8 cellular contexts compared by ENCODE assay signal in genomic region chr11:47176328-47177228, GRCh38. TPM values are rescaled to one million over a fixed set of nuclear protein-coding genes. Genes with fewer than 3 reads are reported as not detected.
DNase-seq lines count a peak whose midpoint lies in the region; ATAC-seq and TF ChIP-seq lines count a peak whose summit lies in the region.

ARFGAP2 (minus strand) TSS chr11:47176879; CDS start chr11:47176853, 26 bp downstream.

- H3K9me3 ChIP-seq in heart right ventricle (no peaks in the 10 kb centered on the region), upper lobe of right lung (no peaks in the 10 kb centered on the region)

- ATAC-seq in GM18498 (IDR thresholded peaks at IDR 0.05; ENCODE audit: unreplicated experiment): peak; percentile 93
- peak; percentile 78 for ATAC-seq in HG02884 (IDR thresholded peaks at IDR 0.05; ENCODE audit: unreplicated experiment)
- ATAC-seq in heart right ventricle: peak; percentile 87 to 96 (median 92)
- peak; percentile 97 for ATAC-seq in upper lobe of right lung

- no peaks in the 10 kb centered on the region for H3K27me3 ChIP-seq in heart right ventricle
- H3K27me3 ChIP-seq in upper lobe of right lung: no peaks in the 10 kb centered on the region

- no peaks in the 10 kb centered on the region for H3K9me3 Mint-ChIP-seq in T-helper 1 cell treated with Interleukin-12 subunit alpha and Interleukin-12 subunit beta and Interleukin-4 antibody, amounts not matched to agents 30 μg/mL and 1 μg/mL, for 36 hours
- H3K9me3 Mint-ChIP-seq in progenitor cell of endocrine pancreas (ENCODE audit: low read depth): no peaks in the 10 kb centered on the region

- no peaks in the 10 kb centered on the region for H3K27me3 Mint-ChIP-seq in T-helper 1 cell treated with Interleukin-12 subunit alpha and Interleukin-12 subunit beta and Interleukin-4 antibody, amounts not matched to agents 30 μg/mL and 1 μg/mL, for 36 hours (ENCODE audit: low read depth)
- H3K27me3 Mint-ChIP-seq in progenitor cell of endocrine pancreas: no peaks in the 10 kb centered on the region

- H3K27ac Mint-ChIP-seq in T-helper 1 cell treated with Interleukin-12 subunit alpha and Interleukin-12 subunit beta and Interleukin-4 antibody, amounts not matched to agents 30 μg/mL and 1 μg/mL, for 36 hours: peak within 1 kb of the TSS; percentile 99
- peak within 1 kb of the TSS; percentile 100 for H3K27ac Mint-ChIP-seq in progenitor cell of endocrine pancreas

- peak; percentile 88 for DNase-seq in NCI-H146 treated with DMSO at 0.1 percent for 48 hours (lab: John Stamatoyannopoulos, UW; ENCODE audit: unreplicated experiment)
- peak; percentile 93 for DNase-seq in amniotic epithelial cell (ENCODE audit: low read depth)
- DNase-seq in heart right ventricle: peak; percentile 96 to 97
- DNase-seq in progenitor cell of endocrine pancreas (ENCODE audit: low spot score, unreplicated experiment): peak; percentile 92
- peak; percentile 99 for DNase-seq in upper lobe of right lung

- WGBS in heart right ventricle, 2 donors: 0% methylated on average over 69 to 89 of the region's 89 CpGs

- H3K4me1 Mint-ChIP-seq in T-helper 1 cell treated with Interleukin-12 subunit alpha and Interleukin-12 subunit beta and Interleukin-4 antibody, amounts not matched to agents 30 μg/mL and 1 μg/mL, for 36 hours (ENCODE audit: low read depth): peaks cover 34% of the 10 kb centered on the region
- H3K4me1 Mint-ChIP-seq in progenitor cell of endocrine pancreas (ENCODE audit: low read depth): peaks cover 17% of the 10 kb centered on the region

- H3K4me3 Mint-ChIP-seq in T-helper 1 cell treated with Interleukin-12 subunit alpha and Interleukin-12 subunit beta and Interleukin-4 antibody, amounts not matched to agents 30 μg/mL and 1 μg/mL, for 36 hours: peak within 1 kb of the TSS; percentile 97
- H3K4me3 Mint-ChIP-seq in progenitor cell of endocrine pancreas (ENCODE audit: low read depth): peak within 1 kb of the TSS; percentile 96

- intact Hi-C loops in heart right ventricle (cut with DNase I): loop anchor here (2.0 to 10.0 kb wide), 10 partner anchors 36 to 231 kb away; partner anchors contain the start of genes NR1H3 (in 5 of the 10), DDB2 (in 3 of the 10), ACP2 (in 1 of the 10) and SLC39A13 (in 1 of the 10)
- intact Hi-C loops in upper lobe of right lung (cut with DNase I): no loop called here

- H3K36me3 ChIP-seq in heart right ventricle (peaks cover 0 to 74% (median 24%) of the 10 kb centered on the region in 9 donors), upper lobe of right lung (peaks cover 40% of the 10 kb centered on the region)

- TF ChIP-seq CTCF in heart right ventricle (IDR thresholded peaks at IDR 0.05): no peak
- TF ChIP-seq CTCF in progenitor cell of endocrine pancreas (IDR thresholded peaks at IDR 0.05; ENCODE audit: unreplicated experiment): no peak
- TF ChIP-seq CTCF in upper lobe of right lung (IDR thresholded peaks at IDR 0.05): no peak

- peaks cover 16% of the 10 kb centered on the region for H3K36me3 Mint-ChIP-seq in T-helper 1 cell treated with Interleukin-12 subunit alpha and Interleukin-12 subunit beta and Interleukin-4 antibody, amounts not matched to agents 30 μg/mL and 1 μg/mL, for 36 hours (ENCODE audit: low read depth)
- peaks cover 4% of the 10 kb centered on the region for H3K36me3 Mint-ChIP-seq in progenitor cell of endocrine pancreas (ENCODE audit: insufficient read depth)

- H3K4me1 ChIP-seq in heart right ventricle: peaks cover 33 to 89% (median 73%) of the 10 kb centered on the region in 9 donors
- peaks cover 24% of the 10 kb centered on the region for H3K4me1 ChIP-seq in upper lobe of right lung

- H3K4me3 ChIP-seq in heart right ventricle (peak within 1 kb of the TSS; percentile 75 to 100 (median 90)), upper lobe of right lung (peak within 1 kb of the TSS; percentile 100)

- peak within 1 kb of the TSS; percentile 92 to 100 (median 98) for H3K27ac ChIP-seq in heart right ventricle
- peak within 1 kb of the TSS; percentile 98 for H3K27ac ChIP-seq in upper lobe of right lung

RNA-seq across cellular contexts. Expression of gene ARFGAP2, which starts in this region (rescaled TPM):
- total RNA-seq in heart right ventricle (10 to 100 TPM; 55.7 to 69.7 (median 62.9) TPM), progenitor cell of endocrine pancreas (109 and 112 TPM in 2 replicates), upper lobe of right lung (92.9 TPM)
- 10 to 100 TPM; 47.8 to 70.2 TPM for polyA plus RNA-seq in heart right ventricle

Comparison
In these comparisons a context has a peak if more than half of its experiments do, and no peak if none do; other contexts are left out.
1. Peak in every context shown above with its lines: DNase-seq, ATAC-seq, H3K4me3 ChIP-seq and H3K27ac ChIP-seq.